ENCODE assay signal across 10 cellular contexts in the genomic region with DNA sequence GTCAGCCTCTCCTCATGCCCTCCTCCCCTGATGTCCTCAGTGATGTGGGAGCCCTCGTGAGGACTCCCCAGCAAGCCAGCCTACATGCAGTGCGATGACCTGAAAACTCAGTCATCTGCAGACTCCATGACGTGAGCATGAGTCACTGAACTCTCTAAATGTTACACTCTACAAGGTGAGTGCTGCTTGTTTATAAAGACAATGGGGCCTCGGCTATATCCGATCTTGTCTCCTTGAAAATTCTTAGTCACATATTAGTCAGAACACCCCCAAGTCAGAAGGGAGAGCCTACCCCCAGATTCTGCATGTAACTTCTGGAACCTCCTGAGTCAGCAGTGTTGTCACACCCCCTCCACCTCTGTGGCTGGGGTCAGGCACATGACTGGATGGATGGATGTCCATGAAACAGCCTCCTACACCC.
DNase-seq lines count a peak whose midpoint lies in the region; ATAC-seq and TF ChIP-seq lines count a peak whose summit lies in the region.
"Had no signal": no experiment of that assay in that cellular context is flagged by ENCODE, and none has a peak within 500 bp of the region (broad histone marks: within the 10 kb centered on the region; RNA-seq: fewer than 3 reads in every experiment).

No MANE protein-coding gene starts in this region.

- peak; percentile 91 for DNase-seq in H4 (ENCODE audit: low spot score)
- peak; percentile 99 for DNase-seq in RPMI7951 (ENCODE audit: low read depth)
- DNase-seq in fibroblast of gingiva (ENCODE audit: low read depth): peak; percentile 53
- DNase-seq in DMS114 treated with DMSO at 0.1 percent for 48 hours (lab: John Stamatoyannopoulos, UW; ENCODE audit: unreplicated experiment): no peak
- DNase-seq in prostate gland (ENCODE audit: low spot score): no peak
- DNase-seq in NCI-H345 treated with DMSO at 0.1 percent for 48 hours (lab: John Stamatoyannopoulos, UW; ENCODE audit: unreplicated experiment): no peak
- DNase-seq: NCI-H526 had no signal

- H3K36me3 ChIP-seq in skeletal muscle satellite cell (ENCODE audit: insufficient read depth, low read length) (no peaks in the 10 kb centered on the region), prostate gland (no peaks in the 10 kb centered on the region)
- H3K36me3 ChIP-seq: thoracic aorta had no signal

- no peak overlapping the region for H3K27ac ChIP-seq in prostate gland
- H3K27ac ChIP-seq: thoracic aorta had no signal

- 91% methylated on average over 5 of the region's 5 CpGs for WGBS in prostate gland

- H3K27me3 ChIP-seq in skeletal muscle satellite cell (ENCODE audit: control insufficient read depth, insufficient read depth, low read length) (no peaks in the 10 kb centered on the region), prostate gland (replicated peaks; ENCODE audit: insufficient read depth) (no peaks in the 10 kb centered on the region)

- ATAC-seq in GM19035 (IDR thresholded peaks at IDR 0.05; ENCODE audit: unreplicated experiment): no peak

- H3K4me2 ChIP-seq in skeletal muscle satellite cell (ENCODE audit: low read length): peak overlapping the region; percentile 49

- no peak for TF ChIP-seq POLR2A in prostate gland (IDR thresholded peaks at IDR 0.05)

- H3K4me1 ChIP-seq in skeletal muscle satellite cell (ENCODE audit: control insufficient read depth, insufficient read depth, low read length) (peaks cover 38% of the 10 kb centered on the region), prostate gland (replicated peaks) (no peaks in the 10 kb centered on the region)

- H3K9me3 ChIP-seq in skeletal muscle satellite cell (replicated peaks; ENCODE audit: low read length) (no peaks in the 10 kb centered on the region), prostate gland (no peaks in the 10 kb centered on the region)
- H3K9me3 ChIP-seq: thoracic aorta had no signal

- peak overlapping the region; percentile 76 for H3K9ac ChIP-seq in skeletal muscle satellite cell (ENCODE audit: low read depth, low read length)

- intact Hi-C loops in prostate gland (cut with DNase I): no loop called here

- no peak overlapping the region for H3K4me3 ChIP-seq in skeletal muscle satellite cell (ENCODE audit: low read length)
- no peak overlapping the region for H3K4me3 ChIP-seq in prostate gland
- H3K4me3 ChIP-seq: thoracic aorta had no signal

- no peak for TF ChIP-seq CTCF in prostate gland (IDR thresholded peaks at IDR 0.05)

Comparison
In these comparisons a context has a peak if more than half of its experiments do, and no peak if none do; other contexts are left out.
1. DNase-seq: peak in H4 (single experiment), RPMI7951 (single experiment) and fibroblast of gingiva (single experiment); none in DMS114 treated with DMSO at 0.1 percent for 48 hours (single experiment), prostate gland (single experiment) and NCI-H345 treated with DMSO at 0.1 percent for 48 hours (single experiment).